ENCODE assay signal across 11 cellular contexts in the genomic region with DNA sequence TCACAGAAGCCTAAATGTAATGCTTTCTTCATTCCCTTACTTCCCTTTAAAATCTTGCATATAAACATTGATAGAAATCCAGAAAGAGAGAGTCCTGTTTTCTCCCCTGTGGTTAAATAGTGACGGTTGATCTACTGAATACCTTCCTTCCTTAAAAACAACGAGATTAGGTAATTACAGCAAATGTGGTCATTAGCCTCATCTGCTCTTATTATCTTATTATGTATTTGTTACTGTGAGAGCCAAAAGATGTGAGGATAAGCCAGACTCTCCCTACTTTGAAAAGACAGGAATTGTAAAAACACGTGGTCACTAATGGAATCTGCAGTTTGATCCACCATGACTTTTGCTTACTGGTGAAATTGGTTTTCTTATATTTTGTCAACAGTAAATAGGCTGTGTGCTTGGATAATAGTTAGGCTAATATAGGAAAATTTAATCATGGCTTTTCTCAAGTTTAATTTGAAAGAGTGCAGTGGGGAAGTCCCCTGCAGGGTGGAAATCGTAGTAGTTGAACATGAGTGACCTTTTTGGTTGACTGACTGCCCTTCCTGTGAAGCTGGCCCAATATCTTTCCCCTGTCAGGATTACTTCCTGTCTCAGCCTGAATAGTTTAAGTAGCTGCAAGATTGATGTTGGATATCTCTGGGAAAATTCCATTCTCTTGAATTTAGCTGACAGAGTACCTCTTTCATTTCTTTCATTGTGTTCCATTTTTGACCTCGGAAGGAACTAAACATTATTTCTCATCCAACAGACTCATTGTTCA.
DNase-seq lines count a peak whose midpoint lies in the region; ATAC-seq, FAIRE-seq and TF ChIP-seq lines count a peak whose summit lies in the region.
"Had no signal": no experiment of that assay in that cellular context is flagged by ENCODE, and none has a peak within 500 bp of the region (broad histone marks: within the 10 kb centered on the region; RNA-seq: fewer than 3 reads in every experiment).

No MANE protein-coding gene starts in this region.

- CTCF ChIA-PET in activated CD8-positive, alpha-beta T cell treated with anti-CD3 and anti-CD28 coated beads, Interleukin-2, amount 10 ng/mL, durations not matched to agents 7 days and 5 days (lab: Charles Lee): no interaction called here
- CTCF ChIA-PET in naive thymus-derived CD4-positive, alpha-beta T cell (lab: Charles Lee): no interaction called here

- H3K4me1 ChIP-seq in naive thymus-derived CD4-positive, alpha-beta T cell (ENCODE audit: control insufficient read depth in 2 of 2, insufficient read depth in 2 of 2, low read length in 2 of 2): peaks cover 13 to 33% of the 10 kb centered on the region in 2 donors

- H3K27me3 Mint-ChIP-seq in activated CD8-positive, alpha-beta T cell treated with anti-CD3 and anti-CD28 coated beads, Interleukin-2, amount 10 ng/mL, durations not matched to agents 7 days and 5 days (ENCODE audit: low read depth): no peaks in the 10 kb centered on the region
- no peaks in the 10 kb centered on the region for H3K27me3 Mint-ChIP-seq in naive thymus-derived CD4-positive, alpha-beta T cell

- no peaks in the 10 kb centered on the region for H3K36me3 ChIP-seq in naive thymus-derived CD4-positive, alpha-beta T cell (ENCODE audit: control insufficient read depth in 2 of 3, insufficient read depth in 3 of 3, low read length in 3 of 3)
- H3K36me3 ChIP-seq: ascending aorta had no signal

- no peak for TF ChIP-seq CTCF in D721Med (IDR thresholded peaks at IDR 0.05; ENCODE audit: insufficient read depth, missing control alignments)

- FAIRE-seq in D721Med (lab: Jason Lieb, UNC): peak; percentile 82
- FAIRE-seq: islet of Langerhans had no signal

- POLR2A ChIA-PET in activated CD8-positive, alpha-beta T cell treated with anti-CD3 and anti-CD28 coated beads, Interleukin-2, amount 10 ng/mL, durations not matched to agents 7 days and 5 days (lab: Charles Lee): no interaction called here
- POLR2A ChIA-PET in naive thymus-derived CD4-positive, alpha-beta T cell (lab: Charles Lee): no interaction called here

- no peaks in the 10 kb centered on the region for H3K9me3 Mint-ChIP-seq in activated CD8-positive, alpha-beta T cell treated with anti-CD3 and anti-CD28 coated beads, Interleukin-2, amount 10 ng/mL, durations not matched to agents 7 days and 5 days (ENCODE audit: insufficient read depth)
- H3K9me3 Mint-ChIP-seq in naive thymus-derived CD4-positive, alpha-beta T cell: no peaks in the 10 kb centered on the region

- peaks cover 78% of the 10 kb centered on the region for H3K4me1 Mint-ChIP-seq in activated CD8-positive, alpha-beta T cell treated with anti-CD3 and anti-CD28 coated beads, Interleukin-2, amount 10 ng/mL, durations not matched to agents 7 days and 5 days (ENCODE audit: low read depth)
- H3K4me1 Mint-ChIP-seq in naive thymus-derived CD4-positive, alpha-beta T cell: peaks cover 67 to 90% (median 78%) of the 10 kb centered on the region in 7 donors

- peak overlapping the region; percentile 39 for H3K4me3 Mint-ChIP-seq in activated CD8-positive, alpha-beta T cell treated with anti-CD3 and anti-CD28 coated beads, Interleukin-2, amount 10 ng/mL, durations not matched to agents 7 days and 5 days
- H3K4me3 Mint-ChIP-seq in naive thymus-derived CD4-positive, alpha-beta T cell: peak overlapping the region in 6 of 10 donors; percentile 5 to 63 (median 34)

- H3K36me3 Mint-ChIP-seq in activated CD8-positive, alpha-beta T cell treated with anti-CD3 and anti-CD28 coated beads, Interleukin-2, amount 10 ng/mL, durations not matched to agents 7 days and 5 days (ENCODE audit: low read depth): peaks cover 39% of the 10 kb centered on the region
- H3K36me3 Mint-ChIP-seq in naive thymus-derived CD4-positive, alpha-beta T cell: peaks cover 0 to 12% (median 4%) of the 10 kb centered on the region in 5 donors

- DNase-seq in D721Med (ENCODE audit: insufficient read length, low spot score) (no peak), HT1080 (ENCODE audit: low read depth) (peak; percentile 28), NCI-H1417 (lab: John Stamatoyannopoulos, UW) (no peak), hippocampal formation (lab: John Stamatoyannopoulos, UW) (no peak), NCI-H526 treated with DMSO at 0.1 percent for 48 hours (lab: John Stamatoyannopoulos, UW) (no peak)
- no peak for DNase-seq in activated CD8-positive, alpha-beta T cell treated with anti-CD3 and anti-CD28 coated beads, Interleukin-2, amount 10 ng/mL, durations not matched to agents 7 days and 5 days
- no peak for DNase-seq in naive thymus-derived CD4-positive, alpha-beta T cell
- DNase-seq: DMS53 had no signal

- H3K27me3 ChIP-seq in naive thymus-derived CD4-positive, alpha-beta T cell (ENCODE audit: control insufficient read depth in 2 of 2, insufficient read depth in 2 of 2, low read length in 2 of 2): no peaks in the 10 kb centered on the region
- H3K27me3 ChIP-seq: ascending aorta had no signal

- no peak for ATAC-seq in activated CD8-positive, alpha-beta T cell treated with anti-CD3 and anti-CD28 coated beads, Interleukin-2, amount 10 ng/mL, durations not matched to agents 7 days and 5 days
- peak; percentile 31 for ATAC-seq in naive thymus-derived CD4-positive, alpha-beta T cell
- ATAC-seq in GM18907 (IDR thresholded peaks at IDR 0.05; ENCODE audit: unreplicated experiment): no peak

- H3K9me3 ChIP-seq in naive thymus-derived CD4-positive, alpha-beta T cell (ENCODE audit: control insufficient read depth in 2 of 3, low read length in 3 of 3): no peaks in the 10 kb centered on the region
- H3K9me3 ChIP-seq: ascending aorta had no signal

- H3K27ac Mint-ChIP-seq in activated CD8-positive, alpha-beta T cell treated with anti-CD3 and anti-CD28 coated beads, Interleukin-2, amount 10 ng/mL, durations not matched to agents 7 days and 5 days: peak overlapping the region; percentile 64
- peak overlapping the region in 5 of 9 donors; percentile 13 to 64 (median 35) for H3K27ac Mint-ChIP-seq in naive thymus-derived CD4-positive, alpha-beta T cell

- H3K27ac ChIP-seq in naive thymus-derived CD4-positive, alpha-beta T cell (ENCODE audit: low read depth, low read length): no peak overlapping the region
- H3K27ac ChIP-seq: ascending aorta had no signal

- no peak overlapping the region for H3K4me3 ChIP-seq in naive thymus-derived CD4-positive, alpha-beta T cell (ENCODE audit: low read length)
- H3K4me3 ChIP-seq: ascending aorta had no signal

- intact Hi-C loops in naive thymus-derived CD4-positive, alpha-beta T cell (cut with micrococcal nuclease): loop anchor here in 1 of 2 donors (1.0 kb wide), 1 partner anchor 14 kb away; no protein-coding TSS in a partner anchor
